Comparison of ENCODE assay signal across 24 cellular contexts in genomic region chr13:73827434-73827833, GRCh38.
"Had no signal": no experiment of that assay in that cellular context is flagged by ENCODE, and none has a peak within 500 bp of the region (broad histone marks: within the 10 kb centered on the region; RNA-seq: fewer than 3 reads in every experiment).

No MANE protein-coding gene starts in this region.

- H3K27me3 ChIP-seq: colonic mucosa, esophagus squamous epithelium, gastrocnemius medialis, heart right ventricle had no signal

- H3K4me3 Mint-ChIP-seq: dendritic cell treated with granulocyte-macrophage colony-stimulating factor and Interleukin-4, amounts not matched to agents 40 ng/mL and 50 ng/mL, for 4 days; effector memory CD8-positive, alpha-beta T cell; endodermal cell; memory B cell had no signal

- DNase-seq: colonic mucosa; cortex of kidney; effector CD8-positive, alpha-beta T cell; effector memory CD8-positive, alpha-beta T cell; endodermal cell; erythroblast; esophagus squamous epithelium; foreskin fibroblast; foreskin melanocyte; gastrocnemius medialis; glutamatergic neuron; heart right ventricle; hippocampal formation; left colon; left ventricle myocardium inferior; lower lobe of right lung; mesendoderm; midbrain; naive thymus-derived CD4-positive, alpha-beta T cell had no signal

- H3K27me3 Mint-ChIP-seq: dendritic cell treated with granulocyte-macrophage colony-stimulating factor and Interleukin-4, amounts not matched to agents 40 ng/mL and 50 ng/mL, for 4 days; effector memory CD8-positive, alpha-beta T cell; memory B cell; naive thymus-derived CD4-positive, alpha-beta T cell had no signal

- H3K27ac ChIP-seq: colonic mucosa, epithelial cell of prostate, esophagus squamous epithelium, gastrocnemius medialis, heart right ventricle, left ventricle myocardium inferior, lower lobe of right lung had no signal

- ATAC-seq: effector memory CD8-positive, alpha-beta T cell; esophagus mucosa; gastrocnemius medialis; heart right ventricle; left colon; left lobe of liver; lower lobe of right lung; naive thymus-derived CD4-positive, alpha-beta T cell had no signal

- H3K9me3 ChIP-seq: colonic mucosa, esophagus squamous epithelium, gastrocnemius medialis, heart right ventricle, left ventricle myocardium inferior, lower lobe of right lung had no signal

- H3K9me3 Mint-ChIP-seq: dendritic cell treated with granulocyte-macrophage colony-stimulating factor and Interleukin-4, amounts not matched to agents 40 ng/mL and 50 ng/mL, for 4 days; effector memory CD8-positive, alpha-beta T cell; endodermal cell; memory B cell; naive thymus-derived CD4-positive, alpha-beta T cell had no signal

- H3K27ac Mint-ChIP-seq: dendritic cell treated with granulocyte-macrophage colony-stimulating factor and Interleukin-4, amounts not matched to agents 40 ng/mL and 50 ng/mL, for 4 days; endodermal cell; memory B cell had no signal
